Comparison of ENCODE assay signal across 1 cellular context in the genomic region with DNA sequence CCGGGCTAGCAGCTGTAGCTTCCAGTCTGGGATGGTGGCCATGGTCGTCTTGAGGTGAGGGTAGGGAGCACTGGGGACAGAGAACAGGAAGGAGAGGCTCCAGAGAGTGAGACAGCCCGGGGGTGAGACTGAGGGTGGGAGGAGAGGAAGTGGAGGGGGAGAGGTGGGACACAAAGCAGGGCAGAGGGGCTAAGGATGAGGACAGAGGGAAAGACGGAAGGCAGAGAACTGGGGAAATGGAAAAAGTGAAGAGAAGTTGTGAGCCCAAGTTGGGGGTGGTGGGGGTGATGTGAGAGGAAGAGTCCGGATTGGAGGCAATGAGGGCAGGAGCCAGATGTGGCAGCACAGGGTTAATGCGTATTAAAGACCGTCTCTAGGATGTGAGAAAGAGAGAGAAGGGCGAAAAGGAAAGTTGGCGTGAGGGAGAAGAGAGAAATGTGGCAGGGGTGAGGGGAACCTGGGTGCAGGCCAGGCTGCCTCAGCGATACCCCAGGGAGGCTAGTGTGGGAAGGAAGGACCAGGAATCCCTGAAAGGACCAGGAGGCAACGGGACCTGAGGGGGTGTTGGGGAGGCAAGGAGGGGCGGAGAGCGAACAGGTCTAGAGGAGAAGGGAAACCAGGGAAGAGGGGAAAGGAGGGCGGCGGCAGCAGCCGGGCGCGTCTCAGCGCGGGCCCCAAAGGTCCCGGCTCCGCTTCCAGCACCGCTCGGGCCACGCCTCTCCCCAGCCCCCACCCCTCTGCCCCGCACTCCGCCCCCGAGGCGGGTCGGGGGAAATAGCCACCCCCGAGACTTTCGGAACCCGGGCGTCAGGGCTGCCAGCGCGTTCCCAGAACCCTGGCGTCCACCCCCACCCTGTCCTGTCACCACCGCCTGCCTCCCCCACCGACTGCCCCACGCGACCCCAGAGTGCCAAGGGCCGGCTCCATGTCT.
A peak's percentile ranks its signal among the peaks of the same experiment; 100 is the strongest.
TF ChIP-seq lines count a peak whose summit lies in the region.

Gene PPP1R18, minus strand, starts transcription at position 669 of the 931 bp plus-strand sequence. Its CDS starts 627 bp downstream, at position 42.

TF ChIP-seq in HepG2, 621 proteins besides CTCF, POLR2A, EP300 and RAD21 (continued from another document and continues in another):
- TF ChIP-seq, protein P1, sequence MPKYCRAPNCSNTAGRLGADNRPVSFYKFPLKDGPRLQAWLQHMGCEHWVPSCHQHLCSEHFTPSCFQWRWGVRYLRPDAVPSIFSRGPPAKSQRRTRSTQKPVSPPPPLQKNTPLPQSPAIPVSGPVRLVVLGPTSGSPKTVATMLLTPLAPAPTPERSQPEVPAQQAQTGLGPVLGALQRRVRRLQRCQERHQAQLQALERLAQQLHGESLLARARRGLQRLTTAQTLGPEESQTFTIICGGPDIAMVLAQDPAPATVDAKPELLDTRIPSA (CRISPR knock-in tag; IDR thresholded peaks at IDR 0.05; ENCODE audit: borderline replicate concordance): no peak
- no peak for TF ChIP-seq NFYC (CRISPR knock-in tag; IDR thresholded peaks at IDR 0.05)
- TF ChIP-seq EED (CRISPR knock-in tag; IDR thresholded peaks at IDR 0.05): 0 out of 2 replicates have a peak, but pooled peaks have one; percentile 59
- TF ChIP-seq ZNF296 (CRISPR knock-in tag; conservative IDR thresholded peaks at IDR 0.05): no peak
- TF ChIP-seq SMAD3 (CRISPR knock-in tag; IDR thresholded peaks at IDR 0.05): no peak
- TF ChIP-seq RELA (CRISPR knock-in tag; IDR thresholded peaks at IDR 0.05): no peak
- no peak for TF ChIP-seq PAWR (CRISPR knock-in tag; IDR thresholded peaks at IDR 0.05; ENCODE audit: borderline replicate concordance)
- TF ChIP-seq ZNF12 (CRISPR knock-in tag; IDR thresholded peaks at IDR 0.05): no peak
- no peak for TF ChIP-seq RNF219 (CRISPR knock-in tag; IDR thresholded peaks at IDR 0.05)
- TF ChIP-seq NR2C2 (CRISPR knock-in tag; IDR thresholded peaks at IDR 0.05; ENCODE audit: borderline replicate concordance): 0 out of 2 replicates have a peak, but pooled peaks have one; percentile 26
- no peak for TF ChIP-seq MED8 (CRISPR knock-in tag; IDR thresholded peaks at IDR 0.05; ENCODE audit: insufficient replicate concordance)
- no peak for TF ChIP-seq MLXIP (CRISPR knock-in tag; IDR thresholded peaks at IDR 0.05; ENCODE audit: borderline replicate concordance)
- TF ChIP-seq KMT2A (CRISPR knock-in tag; IDR thresholded peaks at IDR 0.05): 0 out of 2 replicates have a peak, but pooled peaks have one; percentile 10
- TF ChIP-seq ZNF777 (CRISPR knock-in tag; IDR thresholded peaks at IDR 0.05): no peak; the same call in 1 of the 2 replicates
- 0 out of 2 replicates have a peak, but pooled peaks have one; percentile 25 for TF ChIP-seq SALL2 (CRISPR knock-in tag; IDR thresholded peaks at IDR 0.05)
- TF ChIP-seq ZNF576 (CRISPR knock-in tag; IDR thresholded peaks at IDR 0.05): no peak
- TF ChIP-seq, protein P2, sequence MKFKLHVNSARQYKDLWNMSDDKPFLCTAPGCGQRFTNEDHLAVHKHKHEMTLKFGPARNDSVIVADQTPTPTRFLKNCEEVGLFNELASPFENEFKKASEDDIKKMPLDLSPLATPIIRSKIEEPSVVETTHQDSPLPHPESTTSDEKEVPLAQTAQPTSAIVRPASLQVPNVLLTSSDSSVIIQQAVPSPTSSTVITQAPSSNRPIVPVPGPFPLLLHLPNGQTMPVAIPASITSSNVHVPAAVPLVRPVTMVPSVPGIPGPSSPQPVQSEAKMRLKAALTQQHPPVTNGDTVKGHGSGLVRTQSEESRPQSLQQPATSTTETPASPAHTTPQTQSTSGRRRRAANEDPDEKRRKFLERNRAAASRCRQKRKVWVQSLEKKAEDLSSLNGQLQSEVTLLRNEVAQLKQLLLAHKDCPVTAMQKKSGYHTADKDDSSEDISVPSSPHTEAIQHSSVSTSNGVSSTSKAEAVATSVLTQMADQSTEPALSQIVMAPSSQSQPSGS (CRISPR knock-in tag; IDR thresholded peaks at IDR 0.05): no peak
- TF ChIP-seq NFKBIZ (CRISPR knock-in tag; IDR thresholded peaks at IDR 0.05): no peak
- no peak for TF ChIP-seq ARNT2 (CRISPR knock-in tag; IDR thresholded peaks at IDR 0.05; ENCODE audit: low read depth)
- TF ChIP-seq MTF2 (CRISPR knock-in tag; IDR thresholded peaks at IDR 0.05; ENCODE audit: borderline replicate concordance): no peak
- TF ChIP-seq NR2F6 (IDR thresholded peaks at IDR 0.05): no peak
- no peak for TF ChIP-seq NR2F6 (CRISPR knock-in tag; IDR thresholded peaks at IDR 0.05)
- no peak for TF ChIP-seq SIX4 (CRISPR knock-in tag; IDR thresholded peaks at IDR 0.05)
- no peak for TF ChIP-seq RXRB (CRISPR knock-in tag; IDR thresholded peaks at IDR 0.05; ENCODE audit: borderline replicate concordance)
- TF ChIP-seq FOXJ3 (CRISPR knock-in tag; IDR thresholded peaks at IDR 0.05; ENCODE audit: borderline replicate concordance): no peak
- TF ChIP-seq CBX1 (IDR thresholded peaks at IDR 0.05; ENCODE audit: low read depth): no peak
- TF ChIP-seq TOE1 (CRISPR knock-in tag; IDR thresholded peaks at IDR 0.05): no peak
- 0 out of 2 replicates have a peak, but pooled peaks have one; percentile 8 for TF ChIP-seq RFXAP (CRISPR knock-in tag; IDR thresholded peaks at IDR 0.05; ENCODE audit: borderline replicate concordance)
- 0 out of 2 replicates have a peak, but pooled peaks have one; percentile 55 for TF ChIP-seq ZNF782 (CRISPR knock-in tag; IDR thresholded peaks at IDR 0.05; ENCODE audit: borderline replicate concordance)
- TF ChIP-seq HMGXB4 (CRISPR knock-in tag; IDR thresholded peaks at IDR 0.05; ENCODE audit: borderline replicate concordance in 1 of 2, low read depth in 1 of 2): no peak; a peak in 1 of 4 replicates
- TF ChIP-seq CC2D1A (CRISPR knock-in tag; IDR thresholded peaks at IDR 0.05): no peak
- TF ChIP-seq, protein P3, sequence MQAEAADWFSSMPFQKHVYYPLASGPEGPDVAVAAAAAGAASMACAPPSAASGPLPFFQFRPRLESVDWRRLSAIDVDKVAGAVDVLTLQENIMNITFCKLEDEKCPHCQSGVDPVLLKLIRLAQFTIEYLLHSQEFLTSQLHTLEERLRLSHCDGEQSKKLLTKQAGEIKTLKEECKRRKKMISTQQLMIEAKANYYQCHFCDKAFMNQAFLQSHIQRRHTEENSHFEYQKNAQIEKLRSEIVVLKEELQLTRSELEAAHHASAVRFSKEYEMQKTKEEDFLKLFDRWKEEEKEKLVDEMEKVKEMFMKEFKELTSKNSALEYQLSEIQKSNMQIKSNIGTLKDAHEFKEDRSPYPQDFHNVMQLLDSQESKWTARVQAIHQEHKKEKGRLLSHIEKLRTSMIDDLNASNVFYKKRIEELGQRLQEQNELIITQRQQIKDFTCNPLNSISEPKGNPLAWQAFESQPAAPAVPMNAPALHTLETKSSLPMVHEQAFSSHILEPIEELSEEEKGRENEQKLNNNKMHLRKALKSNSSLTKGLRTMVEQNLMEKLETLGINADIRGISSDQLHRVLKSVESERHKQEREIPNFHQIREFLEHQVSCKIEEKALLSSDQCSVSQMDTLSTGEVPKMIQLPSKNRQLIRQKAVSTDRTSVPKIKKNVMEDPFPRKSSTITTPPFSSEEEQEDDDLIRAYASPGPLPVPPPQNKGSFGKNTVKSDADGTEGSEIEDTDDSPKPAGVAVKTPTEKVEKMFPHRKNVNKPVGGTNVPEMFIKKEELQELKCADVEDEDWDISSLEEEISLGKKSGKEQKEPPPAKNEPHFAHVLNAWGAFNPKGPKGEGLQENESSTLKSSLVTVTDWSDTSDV (CRISPR knock-in tag; IDR thresholded peaks at IDR 0.05): no peak
- TF ChIP-seq SATB2 (CRISPR knock-in tag; IDR thresholded peaks at IDR 0.05): no peak
- TF ChIP-seq, protein P4, sequence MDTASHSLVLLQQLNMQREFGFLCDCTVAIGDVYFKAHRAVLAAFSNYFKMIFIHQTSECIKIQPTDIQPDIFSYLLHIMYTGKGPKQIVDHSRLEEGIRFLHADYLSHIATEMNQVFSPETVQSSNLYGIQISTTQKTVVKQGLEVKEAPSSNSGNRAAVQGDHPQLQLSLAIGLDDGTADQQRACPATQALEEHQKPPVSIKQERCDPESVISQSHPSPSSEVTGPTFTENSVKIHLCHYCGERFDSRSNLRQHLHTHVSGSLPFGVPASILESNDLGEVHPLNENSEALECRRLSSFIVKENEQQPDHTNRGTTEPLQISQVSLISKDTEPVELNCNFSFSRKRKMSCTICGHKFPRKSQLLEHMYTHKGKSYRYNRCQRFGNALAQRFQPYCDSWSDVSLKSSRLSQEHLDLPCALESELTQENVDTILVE (CRISPR knock-in tag; IDR thresholded peaks at IDR 0.05): no peak
- TF ChIP-seq ZFAT (CRISPR knock-in tag; conservative IDR thresholded peaks at IDR 0.05): no peak
- no peak for TF ChIP-seq LCORL (IDR thresholded peaks at IDR 0.05)
- no peak; the same call in 1 of the 2 replicates for TF ChIP-seq LCORL (CRISPR knock-in tag; IDR thresholded peaks at IDR 0.05)
- TF ChIP-seq ATF7 (IDR thresholded peaks at IDR 0.05): no peak
- TF ChIP-seq ATF7 (CRISPR knock-in tag; IDR thresholded peaks at IDR 0.05): no peak
- no peak for TF ChIP-seq NPAS2 (CRISPR knock-in tag; IDR thresholded peaks at IDR 0.05; ENCODE audit: borderline replicate concordance)
- TF ChIP-seq, protein P5, sequence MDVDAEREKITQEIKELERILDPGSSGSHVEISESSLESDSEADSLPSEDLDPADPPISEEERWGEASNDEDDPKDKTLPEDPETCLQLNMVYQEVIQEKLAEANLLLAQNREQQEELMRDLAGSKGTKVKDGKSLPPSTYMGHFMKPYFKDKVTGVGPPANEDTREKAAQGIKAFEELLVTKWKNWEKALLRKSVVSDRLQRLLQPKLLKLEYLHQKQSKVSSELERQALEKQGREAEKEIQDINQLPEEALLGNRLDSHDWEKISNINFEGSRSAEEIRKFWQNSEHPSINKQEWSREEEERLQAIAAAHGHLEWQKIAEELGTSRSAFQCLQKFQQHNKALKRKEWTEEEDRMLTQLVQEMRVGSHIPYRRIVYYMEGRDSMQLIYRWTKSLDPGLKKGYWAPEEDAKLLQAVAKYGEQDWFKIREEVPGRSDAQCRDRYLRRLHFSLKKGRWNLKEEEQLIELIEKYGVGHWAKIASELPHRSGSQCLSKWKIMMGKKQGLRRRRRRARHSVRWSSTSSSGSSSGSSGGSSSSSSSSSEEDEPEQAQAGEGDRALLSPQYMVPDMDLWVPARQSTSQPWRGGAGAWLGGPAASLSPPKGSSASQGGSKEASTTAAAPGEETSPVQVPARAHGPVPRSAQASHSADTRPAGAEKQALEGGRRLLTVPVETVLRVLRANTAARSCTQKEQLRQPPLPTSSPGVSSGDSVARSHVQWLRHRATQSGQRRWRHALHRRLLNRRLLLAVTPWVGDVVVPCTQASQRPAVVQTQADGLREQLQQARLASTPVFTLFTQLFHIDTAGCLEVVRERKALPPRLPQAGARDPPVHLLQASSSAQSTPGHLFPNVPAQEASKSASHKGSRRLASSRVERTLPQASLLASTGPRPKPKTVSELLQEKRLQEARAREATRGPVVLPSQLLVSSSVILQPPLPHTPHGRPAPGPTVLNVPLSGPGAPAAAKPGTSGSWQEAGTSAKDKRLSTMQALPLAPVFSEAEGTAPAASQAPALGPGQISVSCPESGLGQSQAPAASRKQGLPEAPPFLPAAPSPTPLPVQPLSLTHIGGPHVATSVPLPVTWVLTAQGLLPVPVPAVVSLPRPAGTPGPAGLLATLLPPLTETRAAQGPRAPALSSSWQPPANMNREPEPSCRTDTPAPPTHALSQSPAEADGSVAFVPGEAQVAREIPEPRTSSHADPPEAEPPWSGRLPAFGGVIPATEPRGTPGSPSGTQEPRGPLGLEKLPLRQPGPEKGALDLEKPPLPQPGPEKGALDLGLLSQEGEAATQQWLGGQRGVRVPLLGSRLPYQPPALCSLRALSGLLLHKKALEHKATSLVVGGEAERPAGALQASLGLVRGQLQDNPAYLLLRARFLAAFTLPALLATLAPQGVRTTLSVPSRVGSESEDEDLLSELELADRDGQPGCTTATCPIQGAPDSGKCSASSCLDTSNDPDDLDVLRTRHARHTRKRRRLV (CRISPR knock-in tag; IDR thresholded peaks at IDR 0.05): no peak
